In the genomic region with DNA sequence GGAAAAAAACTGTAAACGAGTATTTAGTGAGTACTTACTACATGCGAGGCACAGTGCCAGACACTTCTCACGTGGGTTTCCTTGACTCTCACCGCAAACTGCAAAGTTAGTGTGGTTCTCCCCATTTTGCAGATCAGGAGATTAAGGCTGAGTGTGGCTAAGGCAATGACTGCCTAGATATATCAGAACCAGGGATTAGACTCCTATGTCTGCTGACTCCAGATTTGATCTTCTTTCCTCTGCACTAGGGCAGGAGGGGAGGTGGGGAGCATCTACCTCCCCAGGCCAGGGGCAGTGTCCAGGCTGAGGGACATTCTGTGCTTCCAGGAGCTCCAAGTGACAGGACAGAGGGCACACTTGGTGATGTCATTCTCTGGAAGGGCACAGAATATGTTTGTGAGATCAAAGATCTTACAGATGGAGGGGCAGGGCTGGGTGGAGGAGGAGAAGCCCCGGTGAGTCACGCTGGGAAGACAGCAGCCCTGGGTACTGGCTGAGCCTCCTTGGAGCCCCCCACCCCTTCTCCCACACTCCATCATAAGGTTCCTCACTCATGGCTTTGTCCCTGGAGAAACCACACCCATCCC, we compare ENCODE assay signal across 13 cellular contexts.
DNase-seq lines count a peak whose midpoint lies in the region; ATAC-seq and TF ChIP-seq lines count a peak whose summit lies in the region.
"Had no signal": no experiment of that assay in that cellular context is flagged by ENCODE, and none has a peak within 500 bp of the region (broad histone marks: within the 10 kb centered on the region; RNA-seq: fewer than 3 reads in every experiment).

No MANE protein-coding gene starts in this region.

- peaks cover 18% of the 10 kb centered on the region for H3K27me3 Mint-ChIP-seq in endodermal cell (ENCODE audit: insufficient read depth)

- H3K4me3 ChIP-seq in MG63 = no peak overlapping the region
- peak overlapping the region; percentile 5 to 31 (median 21) for H3K4me3 ChIP-seq in gastrocnemius medialis
- H3K4me3 ChIP-seq in endodermal cell (ENCODE audit: low read length) = no peak overlapping the region
- H3K4me3 ChIP-seq: GM23338 had no signal

- H3K27me3 ChIP-seq in MG63 (no peaks in the 10 kb centered on the region), foreskin keratinocyte (no peaks in the 10 kb centered on the region), gastrocnemius medialis (no peaks in the 10 kb centered on the region), endodermal cell (ENCODE audit: control insufficient read depth, insufficient read depth, low read length, poor library complexity, severe bottlenecking) (no peaks in the 10 kb centered on the region)

- TF ChIP-seq POLR2A in gastrocnemius medialis (IDR thresholded peaks at IDR 0.05) = no peak

- no peaks in the 10 kb centered on the region for H3K36me3 ChIP-seq in MG63
- no peaks in the 10 kb centered on the region for H3K36me3 ChIP-seq in gastrocnemius medialis
- H3K36me3 ChIP-seq in endodermal cell (ENCODE audit: control insufficient read depth, insufficient read depth, low read length) = no peaks in the 10 kb centered on the region

- DNase-seq in Daoy (ENCODE audit: low read depth) (peak; percentile 64), MG63 (peak; percentile 16), foreskin keratinocyte (no peak), gastrocnemius medialis (peak; percentile 89), COLO668 (lab: John Stamatoyannopoulos, UW; ENCODE audit: unreplicated experiment) (no peak), endodermal cell (no peak), ureter (ENCODE audit: low spot score) (no peak)
- DNase-seq: activated T-cell treated with anti-CD3 and anti-CD28 coated beads, Interleukin-2, amount 50 U/mL, for 24 hours; PC-3 had no signal

- H3K4me1 ChIP-seq in foreskin keratinocyte (no peaks in the 10 kb centered on the region), gastrocnemius medialis (peaks cover 73 to 77% of the 10 kb centered on the region in 2 donors), endodermal cell (ENCODE audit: control insufficient read depth, insufficient read depth, low read length) (peaks cover 19% of the 10 kb centered on the region)

- TF ChIP-seq CTCF in foreskin keratinocyte (conservative IDR thresholded peaks at IDR 0.05) (no peak), gastrocnemius medialis (IDR thresholded peaks at IDR 0.05 in 4 of 5, conservative IDR thresholded peaks at IDR 0.05 in 1 of 5) (no peak), endodermal cell (conservative IDR thresholded peaks at IDR 0.05) (no peak)

- no peak overlapping the region for H3K4me3 Mint-ChIP-seq in endodermal cell
- H3K4me3 Mint-ChIP-seq: activated T-cell treated with anti-CD3 and anti-CD28 coated beads, Interleukin-2, amount 50 U/mL, for 24 hours; GM23338 had no signal

- H3K27ac Mint-ChIP-seq in endodermal cell = no peak overlapping the region
- H3K27ac Mint-ChIP-seq: activated T-cell treated with anti-CD3 and anti-CD28 coated beads, Interleukin-2, amount 50 U/mL, for 24 hours; GM23338; progenitor cell of endocrine pancreas had no signal

- no peak overlapping the region for H3K9ac ChIP-seq in endodermal cell (ENCODE audit: extremely low read depth, low read length, poor library complexity, severe bottlenecking)

- H3K9me3 Mint-ChIP-seq in endodermal cell = no peaks in the 10 kb centered on the region
- H3K9me3 Mint-ChIP-seq: activated T-cell treated with anti-CD3 and anti-CD28 coated beads, Interleukin-2, amount 50 U/mL, for 24 hours; GM23338 had no signal

- no peaks in the 10 kb centered on the region for H3K36me3 Mint-ChIP-seq in endodermal cell (ENCODE audit: low read depth)

- no peak overlapping the region for H3K27ac ChIP-seq in foreskin keratinocyte
- peak overlapping the region; percentile 88 to 96 (median 94) for H3K27ac ChIP-seq in gastrocnemius medialis
- H3K27ac ChIP-seq in endodermal cell (ENCODE audit: low read depth, low read length) = no peak overlapping the region
- H3K27ac ChIP-seq: HL-60 had no signal

- ATAC-seq in foreskin keratinocyte = peak; percentile 53
- ATAC-seq in gastrocnemius medialis = peak; percentile 21 to 31
- no peak for ATAC-seq in HG03457 (IDR thresholded peaks at IDR 0.05; ENCODE audit: unreplicated experiment)
- ATAC-seq: GM23338, PC-3 had no signal

- in situ Hi-C loops in gastrocnemius medialis (cut with MboI; ENCODE audit: low sequenced_read_pairs in 4 of 4) = loop anchor here in 1 of 4 donors (5.0 kb wide), 1 partner anchor 42 kb away; no protein-coding TSS in a partner anchor

- WGBS in endodermal cell (ENCODE audit: insufficient coverage in 1 of 2, insufficient read length in 1 of 2), 2 experiments = 82 to 94% methylated on average over 4 to 6 of the region's 6 CpGs

- intact Hi-C loops in gastrocnemius medialis (cut with DNase I; ENCODE audit: low total_unique reads) = loop anchor here (2.0 kb wide), 1 partner anchor 40 kb away; no protein-coding TSS in a partner anchor

- H3K4me1 Mint-ChIP-seq in endodermal cell = peaks cover 50% of the 10 kb centered on the region

- H3K9me3 ChIP-seq in MG63 (no peaks in the 10 kb centered on the region), gastrocnemius medialis (no peaks in the 10 kb centered on the region), endodermal cell (ENCODE audit: control insufficient read depth, low read length) (no peaks in the 10 kb centered on the region)

Comparison
In these comparisons a context has a peak if more than half of its experiments do, and no peak if none do; other contexts are left out.
1. DNase-seq: peak in Daoy (single experiment), MG63 (single experiment) and gastrocnemius medialis (2 of 2); none in foreskin keratinocyte (0 of 2), COLO668 (single experiment), endodermal cell (single experiment) and ureter (single experiment).
2. H3K4me3 ChIP-seq: peak in gastrocnemius medialis (4 of 4); none in MG63 (single experiment) and endodermal cell (single experiment).
3. H3K27ac ChIP-seq: peak in gastrocnemius medialis (4 of 4); none in foreskin keratinocyte (single experiment) and endodermal cell (single experiment).